Comparison of ENCODE assay signal across 27 cellular contexts in genomic region chr3:12181301-12181700, GRCh38. TPM values are rescaled to one million over a fixed set of nuclear protein-coding genes. Genes with fewer than 3 reads are reported as not detected.
"Had no signal": no experiment of that assay in that cellular context is flagged by ENCODE, and none has a peak within 500 bp of the region (broad histone marks: within the 10 kb centered on the region; RNA-seq: fewer than 3 reads in every experiment).

No MANE protein-coding gene starts in this region.

- H3K4me3 ChIP-seq: ascending aorta, coronary artery, esophagus muscularis mucosa, gastrocnemius medialis, pancreas, psoas muscle, right atrium auricular region, spleen, tibial nerve, uterus had no signal

- ATAC-seq: activated CD4-positive, alpha-beta T cell treated with anti-CD3 and anti-CD28 coated beads for 36 hours; activated naive CD4-positive, alpha-beta T cell treated with anti-CD3 and anti-CD28 coated beads, Interleukin-2, amount 50 U/mL, for 72 hours; activated T-cell treated with anti-CD3 and anti-CD28 coated beads, Interleukin-2, amount 50 U/mL, for 72 hours; gastrocnemius medialis; left ventricle myocardium superior; pancreas; psoas muscle; T-helper 17 cell had no signal

- H3K9me3 Mint-ChIP-seq: activated B cell treated with CpG ODN at 0.5 μM for 24 hours; activated CD4-positive, alpha-beta memory T cell treated with anti-CD3 and anti-CD28 coated beads for 36 hours; central memory CD8-positive, alpha-beta T cell; nephron progenitor cell; stimulated activated naive CD8-positive, alpha-beta T cell treated with anti-CD3 and anti-CD28 coated beads, Interleukin-15, Interleukin-2, amounts not matched to agents 100 ng/mL and 50 ng/mL, for 24 hours had no signal

- H3K36me3 Mint-ChIP-seq: activated CD4-positive, alpha-beta memory T cell treated with anti-CD3 and anti-CD28 coated beads for 36 hours; activated naive CD4-positive, alpha-beta T cell treated with anti-CD3 and anti-CD28 coated beads, Interleukin-2, amount 50 U/mL, for 72 hours had no signal

- H3K27me3 Mint-ChIP-seq: activated B cell treated with CpG ODN at 0.5 μM for 24 hours; central memory CD8-positive, alpha-beta T cell; stimulated activated naive CD8-positive, alpha-beta T cell treated with anti-CD3 and anti-CD28 coated beads, Interleukin-15, Interleukin-2, amounts not matched to agents 100 ng/mL and 50 ng/mL, for 24 hours; T-helper 17 cell had no signal

- H3K27ac Mint-ChIP-seq: activated B cell treated with CpG ODN at 0.5 μM for 24 hours; activated CD4-positive, alpha-beta memory T cell treated with anti-CD3 and anti-CD28 coated beads for 36 hours; activated T-cell treated with anti-CD3 and anti-CD28 coated beads, Interleukin-2, amount 50 U/mL, for 72 hours; nephron progenitor cell; stimulated activated naive CD8-positive, alpha-beta T cell treated with anti-CD3 and anti-CD28 coated beads, Interleukin-15, Interleukin-2, amounts not matched to agents 100 ng/mL and 50 ng/mL, for 24 hours; T-helper 17 cell had no signal

- H3K27me3 ChIP-seq: ascending aorta, brain microvascular endothelial cell, esophagus muscularis mucosa, gastrocnemius medialis, pancreas, right atrium auricular region, spleen, tibial nerve, uterus had no signal

- H3K27ac ChIP-seq: esophagus muscularis mucosa, pancreas, psoas muscle, right atrium auricular region, spleen, tibial nerve, uterus had no signal

- H3K4me1 Mint-ChIP-seq: activated B cell treated with CpG ODN at 0.5 μM for 24 hours; central memory CD8-positive, alpha-beta T cell had no signal

- DNase-seq: activated B cell treated with CpG ODN at 0.5 μM for 24 hours; activated CD4-positive, alpha-beta memory T cell treated with anti-CD3 and anti-CD28 coated beads for 36 hours; activated CD4-positive, alpha-beta T cell treated with anti-CD3 and anti-CD28 coated beads for 36 hours; activated gamma-delta T cell treated with Interleukin-2 at 50 U/mL for 16 hours; activated T-cell treated with anti-CD3 and anti-CD28 coated beads, Interleukin-2, amount 50 U/mL, for 72 hours; brain microvascular endothelial cell; effector CD4-positive, alpha-beta T cell; gastrocnemius medialis; hippocampal formation; left ventricle myocardium superior; nephron progenitor cell; pancreas; psoas muscle; spleen; stimulated activated CD4-positive, alpha-beta T cell treated with anti-CD3 and anti-CD28 coated beads, Interleukin-4, amount 100 ng/mL, for 1 hour; SW 1271; T-helper 17 cell; uterus had no signal

- H3K4me1 ChIP-seq: pancreas, uterus had no signal

- H3K9me3 ChIP-seq: ascending aorta, esophagus muscularis mucosa, gastrocnemius medialis, pancreas, psoas muscle, right atrium auricular region, spleen, tibial nerve, uterus had no signal

- H3K36me3 ChIP-seq: ascending aorta, brain microvascular endothelial cell, esophagus muscularis mucosa, gastrocnemius medialis, pancreas, right atrium auricular region, spleen, tibial nerve, uterus had no signal

- H3K4me3 Mint-ChIP-seq: activated B cell treated with CpG ODN at 0.5 μM for 24 hours; activated CD4-positive, alpha-beta memory T cell treated with anti-CD3 and anti-CD28 coated beads for 36 hours; activated CD4-positive, alpha-beta T cell treated with anti-CD3 and anti-CD28 coated beads for 36 hours; activated T-cell treated with anti-CD3 and anti-CD28 coated beads, Interleukin-2, amount 50 U/mL, for 72 hours; central memory CD8-positive, alpha-beta T cell; nephron progenitor cell; stimulated activated naive CD8-positive, alpha-beta T cell treated with anti-CD3 and anti-CD28 coated beads, Interleukin-15, Interleukin-2, amounts not matched to agents 100 ng/mL and 50 ng/mL, for 24 hours; T-helper 17 cell had no signal

RNA-seq across cellular contexts. Expression of gene TIMP4, which starts 22.6 kb away (rescaled TPM):
- total RNA-seq: activated B cell treated with CpG ODN at 0.5 μM for 24 hours; activated naive CD4-positive, alpha-beta T cell treated with anti-CD3 and anti-CD28 coated beads, Interleukin-2, amount 50 U/mL, for 72 hours; mononuclear cell; T-helper 17 cell had no signal
